Comparison of ENCODE assay signal across 8 cellular contexts in genomic region chr5:180605554-180606214, GRCh38. TPM values are rescaled to one million over a fixed set of nuclear protein-coding genes. Genes with fewer than 3 reads are reported as not detected.
DNase-seq lines count a peak whose midpoint lies in the region; ATAC-seq and TF ChIP-seq lines count a peak whose summit lies in the region.

No MANE protein-coding gene starts in this region.

- CTCF ChIA-PET in activated CD8-positive, alpha-beta T cell treated with anti-CD3 and anti-CD28 coated beads, Interleukin-2, amount 10 ng/mL, durations not matched to agents 7 days and 5 days (lab: Charles Lee): interaction anchor here (0.9 to 1.8 kb wide), 12 partner anchors 13 to 312 kb away, joined by 3 to 8 read pairs (median 3); no protein-coding TSS in a partner anchor

- TF ChIP-seq CTCF in endothelial cell (IDR thresholded peaks at IDR 0.05; ENCODE audit: unreplicated experiment) (peak; percentile 83), thoracic aorta (IDR thresholded peaks at IDR 0.05) (peak; percentile 36)

- H3K4me3 ChIP-seq in thoracic aorta: no peak overlapping the region

- H3K36me3 ChIP-seq in thoracic aorta: no peaks in the 10 kb centered on the region

- H3K27me3 Mint-ChIP-seq in activated CD8-positive, alpha-beta T cell treated with anti-CD3 and anti-CD28 coated beads, Interleukin-2, amount 10 ng/mL, durations not matched to agents 7 days and 5 days (ENCODE audit: low read depth): no peaks in the 10 kb centered on the region
- peaks cover 25% of the 10 kb centered on the region for H3K27me3 Mint-ChIP-seq in endothelial cell (ENCODE audit: unreplicated experiment)
- H3K27me3 Mint-ChIP-seq in natural killer cell treated with Interleukin-12 subunit alpha and Interleukin-12 subunit beta and Interleukin-15 and Interleukin-18, amount 100 ng/mL, for 72 hours: peaks cover 0 to 13% of the 10 kb centered on the region in 2 donors

- no peak overlapping the region for H3K27ac Mint-ChIP-seq in activated CD8-positive, alpha-beta T cell treated with anti-CD3 and anti-CD28 coated beads, Interleukin-2, amount 10 ng/mL, durations not matched to agents 7 days and 5 days
- H3K27ac Mint-ChIP-seq in endothelial cell (ENCODE audit: unreplicated experiment): peak overlapping the region; percentile 22
- no peak overlapping the region for H3K27ac Mint-ChIP-seq in natural killer cell treated with Interleukin-12 subunit alpha and Interleukin-12 subunit beta and Interleukin-15 and Interleukin-18, amount 100 ng/mL, for 72 hours

- peaks cover 2% of the 10 kb centered on the region for H3K4me1 Mint-ChIP-seq in activated CD8-positive, alpha-beta T cell treated with anti-CD3 and anti-CD28 coated beads, Interleukin-2, amount 10 ng/mL, durations not matched to agents 7 days and 5 days (ENCODE audit: low read depth)
- H3K4me1 Mint-ChIP-seq in endothelial cell (ENCODE audit: unreplicated experiment): peaks cover 10% of the 10 kb centered on the region
- H3K4me1 Mint-ChIP-seq in natural killer cell treated with Interleukin-12 subunit alpha and Interleukin-12 subunit beta and Interleukin-15 and Interleukin-18, amount 100 ng/mL, for 72 hours (ENCODE audit: low read depth in 2 of 2): peaks cover 0 to 10% of the 10 kb centered on the region in 2 donors

- H3K36me3 Mint-ChIP-seq in activated CD8-positive, alpha-beta T cell treated with anti-CD3 and anti-CD28 coated beads, Interleukin-2, amount 10 ng/mL, durations not matched to agents 7 days and 5 days (ENCODE audit: low read depth): no peaks in the 10 kb centered on the region
- peaks cover 33% of the 10 kb centered on the region for H3K36me3 Mint-ChIP-seq in endothelial cell (ENCODE audit: low read depth, unreplicated experiment)
- H3K36me3 Mint-ChIP-seq in natural killer cell treated with Interleukin-12 subunit alpha and Interleukin-12 subunit beta and Interleukin-15 and Interleukin-18, amount 100 ng/mL, for 72 hours: no peaks in the 10 kb centered on the region

- no peaks in the 10 kb centered on the region for H3K27me3 ChIP-seq in thoracic aorta (replicated peaks; ENCODE audit: insufficient read depth)

- H3K4me3 Mint-ChIP-seq in activated CD8-positive, alpha-beta T cell treated with anti-CD3 and anti-CD28 coated beads, Interleukin-2, amount 10 ng/mL, durations not matched to agents 7 days and 5 days: no peak overlapping the region
- H3K4me3 Mint-ChIP-seq in endothelial cell (ENCODE audit: unreplicated experiment): peak overlapping the region; percentile 60
- H3K4me3 Mint-ChIP-seq in natural killer cell treated with Interleukin-12 subunit alpha and Interleukin-12 subunit beta and Interleukin-15 and Interleukin-18, amount 100 ng/mL, for 72 hours: no peak overlapping the region

- POLR2A ChIA-PET in activated CD8-positive, alpha-beta T cell treated with anti-CD3 and anti-CD28 coated beads, Interleukin-2, amount 10 ng/mL, durations not matched to agents 7 days and 5 days (lab: Charles Lee): no interaction called here

- no peaks in the 10 kb centered on the region for H3K9me3 ChIP-seq in thoracic aorta

- H3K4me1 ChIP-seq in thoracic aorta (ENCODE audit: control insufficient read depth in 1 of 2, low read depth in 2 of 2): no peaks in the 10 kb centered on the region

- ATAC-seq in GM19395 (IDR thresholded peaks at IDR 0.05; ENCODE audit: unreplicated experiment) (peak; percentile 76), thoracic aorta (ENCODE audit: insufficient number of reproducible peaks, low FRiP score, low read depth) (no peak), GM19467 (IDR thresholded peaks at IDR 0.05; ENCODE audit: unreplicated experiment) (no peak)
- peak; percentile 66 for ATAC-seq in activated CD8-positive, alpha-beta T cell treated with anti-CD3 and anti-CD28 coated beads, Interleukin-2, amount 10 ng/mL, durations not matched to agents 7 days and 5 days
- ATAC-seq in natural killer cell treated with Interleukin-12 subunit alpha and Interleukin-12 subunit beta and Interleukin-15 and Interleukin-18, amount 100 ng/mL, for 72 hours: no peak

- no peaks in the 10 kb centered on the region for H3K9me3 Mint-ChIP-seq in activated CD8-positive, alpha-beta T cell treated with anti-CD3 and anti-CD28 coated beads, Interleukin-2, amount 10 ng/mL, durations not matched to agents 7 days and 5 days (ENCODE audit: insufficient read depth)
- H3K9me3 Mint-ChIP-seq in endothelial cell (ENCODE audit: unreplicated experiment): no peaks in the 10 kb centered on the region
- H3K9me3 Mint-ChIP-seq in natural killer cell treated with Interleukin-12 subunit alpha and Interleukin-12 subunit beta and Interleukin-15 and Interleukin-18, amount 100 ng/mL, for 72 hours: no peaks in the 10 kb centered on the region

- DNase-seq in AG08395 (ENCODE audit: low spot score): peak; percentile 34
- DNase-seq in NCI-H460 (ENCODE audit: extremely low read depth, low read depth): peak; percentile 62
- peak; percentile 77 for DNase-seq in activated CD8-positive, alpha-beta T cell treated with anti-CD3 and anti-CD28 coated beads, Interleukin-2, amount 10 ng/mL, durations not matched to agents 7 days and 5 days
- peak; percentile 59 for DNase-seq in endothelial cell (ENCODE audit: low spot score)
- peak; percentile 73 for DNase-seq in natural killer cell treated with Interleukin-12 subunit alpha and Interleukin-12 subunit beta and Interleukin-15 and Interleukin-18, amount 100 ng/mL, for 72 hours (ENCODE audit: low spot score)
- no peak for DNase-seq in thoracic aorta (ENCODE audit: low spot score)

- H3K27ac ChIP-seq in thoracic aorta: no peak overlapping the region

RNA-seq across cellular contexts. Expression of gene SCGB3A1, which starts 14.4 kb away (rescaled TPM):
- total RNA-seq in NCI-H460 (2014; rRNA removed; shearing (Covaris generic)): not detected in 2 replicates
- not detected in 2 replicates for polyA plus RNA-seq in NCI-H460 (2014; cell fraction: nucleus; rRNA removed)
- not detected for total RNA-seq in activated CD8-positive, alpha-beta T cell treated with anti-CD3 and anti-CD28 coated beads, Interleukin-2, amount 10 ng/mL, durations not matched to agents 7 days and 5 days
- 5.4 TPM for total RNA-seq in endothelial cell (ENCODE audit: unreplicated experiment)
- not detected for total RNA-seq in natural killer cell treated with Interleukin-12 subunit alpha and Interleukin-12 subunit beta and Interleukin-15 and Interleukin-18, amount 100 ng/mL, for 72 hours
- not detected for total RNA-seq in thoracic aorta

RNA-seq across cellular contexts. Expression of gene FLT4, which starts 43.7 kb away (rescaled TPM):
- total RNA-seq in NCI-H460 (2014; rRNA removed; shearing (Covaris generic)): 4.1 and 6.0 TPM in 2 replicates
- polyA plus RNA-seq in NCI-H460 (2014; cell fraction: nucleus; rRNA removed): 38.2 and 49.6 TPM in 2 replicates
- 1 to 10 TPM in 1 of 2 experiments, under 1 TPM in 1; 0.90 to 1.6 TPM for total RNA-seq in activated CD8-positive, alpha-beta T cell treated with anti-CD3 and anti-CD28 coated beads, Interleukin-2, amount 10 ng/mL, durations not matched to agents 7 days and 5 days
- total RNA-seq in endothelial cell (ENCODE audit: unreplicated experiment): 541 TPM
- under 1 TPM; 0.26 to 0.47 TPM for total RNA-seq in natural killer cell treated with Interleukin-12 subunit alpha and Interleukin-12 subunit beta and Interleukin-15 and Interleukin-18, amount 100 ng/mL, for 72 hours
- total RNA-seq in thoracic aorta: 10 to 100 TPM in 1 of 2 donors, 1 to 10 TPM in 1; 4.8 to 10.8 TPM

Comparison
In these comparisons a context has a peak if more than half of its experiments do, and no peak if none do; other contexts are left out.
1. ATAC-seq: peak in GM19395 (single experiment) and activated CD8-positive, alpha-beta T cell treated with anti-CD3 and anti-CD28 coated beads, Interleukin-2, amount 10 ng/mL, durations not matched to agents 7 days and 5 days (single experiment); none in natural killer cell treated with Interleukin-12 subunit alpha and Interleukin-12 subunit beta and Interleukin-15 and Interleukin-18, amount 100 ng/mL, for 72 hours (0 of 2), thoracic aorta (single experiment) and GM19467 (single experiment).
2. RNA of gene FLT4, which starts 43.7 kb away (total RNA-seq): 541 TPM in endothelial cell (single experiment); 4.8 to 10.8 TPM in thoracic aorta, 4.1 to 6.0 TPM in NCI-H460, 0.90 to 1.6 TPM in activated CD8-positive, alpha-beta T cell treated with anti-CD3 and anti-CD28 coated beads, Interleukin-2, amount 10 ng/mL, durations not matched to agents 7 days and 5 days and 0.26 to 0.47 TPM in natural killer cell treated with Interleukin-12 subunit alpha and Interleukin-12 subunit beta and Interleukin-15 and Interleukin-18, amount 100 ng/mL, for 72 hours; every median in the first group is over 10 times any median in the second.